Comparison of ENCODE assay signal across 8 cellular contexts in the genomic region with DNA sequence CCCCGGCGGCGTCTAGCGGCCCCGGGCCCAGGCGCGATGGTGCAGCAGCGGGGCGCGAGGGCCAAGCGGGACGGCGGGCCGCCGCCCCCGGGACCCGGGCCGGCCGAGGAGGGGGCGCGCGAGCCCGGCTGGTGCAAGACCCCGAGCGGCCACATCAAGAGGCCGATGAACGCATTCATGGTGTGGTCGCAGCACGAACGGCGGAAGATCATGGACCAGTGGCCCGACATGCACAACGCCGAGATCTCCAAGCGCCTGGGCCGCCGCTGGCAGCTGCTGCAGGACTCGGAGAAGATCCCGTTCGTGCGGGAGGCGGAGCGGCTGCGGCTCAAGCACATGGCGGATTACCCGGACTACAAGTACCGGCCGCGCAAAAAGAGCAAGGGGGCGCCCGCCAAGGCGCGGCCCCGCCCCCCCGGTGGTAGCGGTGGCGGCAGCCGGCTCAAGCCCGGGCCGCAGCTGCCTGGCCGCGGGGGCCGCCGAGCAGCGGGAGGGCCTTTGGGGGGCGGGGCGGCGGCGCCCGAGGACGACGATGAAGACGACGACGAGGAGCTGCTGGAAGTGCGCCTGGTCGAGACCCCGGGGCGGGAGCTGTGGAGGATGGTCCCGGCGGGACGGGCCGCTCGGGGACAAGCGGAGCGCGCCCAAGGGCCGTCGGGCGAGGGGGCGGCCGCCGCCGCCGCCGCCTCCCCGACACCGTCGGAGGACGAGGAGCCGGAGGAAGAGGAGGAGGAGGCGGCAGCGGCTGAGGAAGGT. TPM values are rescaled to one million over a fixed set of nuclear protein-coding genes. Genes with fewer than 3 reads are reported as not detected.
DNase-seq lines count a peak whose midpoint lies in the region; ATAC-seq, FAIRE-seq and TF ChIP-seq lines count a peak whose summit lies in the region.

No MANE protein-coding gene starts in this region.

- H3K4me3 Mint-ChIP-seq in nephron, result peak overlapping the region; percentile 95 to 96 (median 95)

- peak overlapping the region; percentile 39; the same call in 1 of the 2 replicates for H2AFZ ChIP-seq in OCI-LY3 (ENCODE audit: low read depth, low read length)

- FAIRE-seq in frontal cortex (lab: Jason Lieb, UNC), result no peak

- H3K27me3 ChIP-seq in GM06990 (replicated peaks; ENCODE audit: control insufficient read depth, insufficient read depth, low read length), result no peaks in the 10 kb centered on the region
- H3K27me3 ChIP-seq in OCI-LY3 (ENCODE audit: low read depth, low read length), result no peaks in the 10 kb centered on the region
- no peaks in the 10 kb centered on the region for H3K27me3 ChIP-seq in upper lobe of right lung

- peak overlapping the region; percentile 97 for H3K9ac ChIP-seq in OCI-LY3 (ENCODE audit: low read length)

- H3K27ac ChIP-seq in OCI-LY3 (ENCODE audit: low read length) (peak overlapping the region; percentile 87), upper lobe of right lung (peak overlapping the region; percentile 90)

- H3K9me3 Mint-ChIP-seq in nephron, result no peaks in the 10 kb centered on the region

- H3K4me3 ChIP-seq in GM06990 (replicated peaks; ENCODE audit: low read depth, low read length) (peak overlapping the region; percentile 65), OCI-LY3 (ENCODE audit: low read length) (peak overlapping the region; percentile 95), upper lobe of right lung (peak overlapping the region; percentile 77)

- ATAC-seq in HG03280 (IDR thresholded peaks at IDR 0.05; ENCODE audit: unreplicated experiment) (peak; percentile 9), upper lobe of right lung (no peak), HG03108 (IDR thresholded peaks at IDR 0.05; ENCODE audit: unreplicated experiment) (no peak)

- H3K36me3 Mint-ChIP-seq in nephron (ENCODE audit: low read depth), result peaks cover 29% of the 10 kb centered on the region

- H3K4me1 Mint-ChIP-seq in nephron, result peaks cover 39% of the 10 kb centered on the region

- H3K9me3 ChIP-seq in OCI-LY3 (ENCODE audit: insufficient read depth, low read length) (no peaks in the 10 kb centered on the region), upper lobe of right lung (no peaks in the 10 kb centered on the region)

- H3K36me3 ChIP-seq in GM06990 (ENCODE audit: control insufficient read depth, insufficient read depth, low read length), result no peaks in the 10 kb centered on the region
- H3K36me3 ChIP-seq in OCI-LY3 (replicated peaks; ENCODE audit: low read depth, low read length), result peaks cover 8% of the 10 kb centered on the region
- H3K36me3 ChIP-seq in upper lobe of right lung, result no peaks in the 10 kb centered on the region

- H4K20me1 ChIP-seq in OCI-LY3 (ENCODE audit: insufficient read depth, low read length), result peaks cover 34% of the 10 kb centered on the region

- H3K79me2 ChIP-seq in OCI-LY3 (ENCODE audit: low read length), result peaks cover 30% of the 10 kb centered on the region

- intact Hi-C loops in upper lobe of right lung (cut with DNase I), result no loop called here

- peak overlapping the region; percentile 93 for H3K4me2 ChIP-seq in OCI-LY3 (ENCODE audit: low read length)

- DNase-seq in GM06990 (ENCODE audit: extremely low read depth, insufficient read length), result peak; percentile 84
- peak; percentile 43 for DNase-seq in activated gamma-delta T cell treated with Interleukin-2 at 50 U/mL for 16 hours
- DNase-seq in frontal cortex (ENCODE audit: low spot score in 2 of 2), result peak; percentile 49 to 75
- peak; percentile 86 for DNase-seq in upper lobe of right lung

- H3K27ac Mint-ChIP-seq in nephron, result peak overlapping the region in 2 of 3 experiments; percentile 94 to 95

- no peaks in the 10 kb centered on the region for H3K27me3 Mint-ChIP-seq in nephron (ENCODE audit: low read depth)

- H3K4me1 ChIP-seq in OCI-LY3 (ENCODE audit: low read length), result peaks cover 28% of the 10 kb centered on the region
- peaks cover 29% of the 10 kb centered on the region for H3K4me1 ChIP-seq in upper lobe of right lung

- no peak for TF ChIP-seq CTCF in GM06990 (IDR thresholded peaks at IDR 0.05; ENCODE audit: insufficient read depth, low read length, poor library complexity, severe bottlenecking)
- no peak for TF ChIP-seq CTCF in OCI-LY3 (IDR thresholded peaks at IDR 0.05; ENCODE audit: low read depth, low read length)
- TF ChIP-seq CTCF in nephron (IDR thresholded peaks at IDR 0.05; ENCODE audit: unreplicated experiment in 3 of 3), result no peak
- TF ChIP-seq CTCF in upper lobe of right lung (IDR thresholded peaks at IDR 0.05), result no peak

RNA-seq across cellular contexts. Expression of a gene that starts 0.7 kb away (rescaled TPM):
- total RNA-seq in frontal cortex (7.7 TPM), upper lobe of right lung (8.4 TPM)

RNA-seq across cellular contexts. Expression of a gene that starts 20.8 kb away (rescaled TPM):
- 26.1 TPM for total RNA-seq in frontal cortex
- 19.9 TPM for total RNA-seq in upper lobe of right lung

RNA-seq across cellular contexts. Expression of a gene that starts 28.7 kb away (rescaled TPM):
- total RNA-seq in frontal cortex (26.9 TPM), upper lobe of right lung (15.7 TPM)

RNA-seq across cellular contexts. Expression of a gene that starts 35.5 kb away (rescaled TPM):
- total RNA-seq in frontal cortex (7.3 TPM), upper lobe of right lung (8.8 TPM)

RNA-seq across cellular contexts. Expression of a gene that starts 54.5 kb away (rescaled TPM):
- total RNA-seq in frontal cortex (12.6 TPM), upper lobe of right lung (16.8 TPM)
